13 cellular contexts compared by ENCODE assay signal in the genomic region with DNA sequence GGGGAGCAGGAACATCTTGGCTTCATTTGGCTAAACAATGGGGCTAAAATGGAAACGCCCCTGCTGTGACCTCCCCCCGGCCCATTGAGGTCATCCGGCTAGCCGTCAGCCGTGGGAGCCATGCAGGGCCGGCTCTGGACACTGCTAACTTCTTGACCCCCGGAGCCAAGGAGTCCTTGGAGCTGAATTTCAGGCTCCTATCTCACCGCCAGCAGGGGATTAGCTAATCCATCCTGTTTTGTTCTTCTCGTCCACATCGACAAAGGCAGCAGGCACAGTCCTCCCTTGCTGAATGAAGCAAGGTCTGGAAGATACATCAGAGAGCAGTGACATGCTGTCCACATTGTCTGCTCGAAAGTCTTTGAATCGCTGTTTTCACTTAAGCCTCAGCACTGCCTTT.
A peak's percentile ranks its signal among the peaks of the same experiment; 100 is the strongest.
DNase-seq lines count a peak whose midpoint lies in the region; TF ChIP-seq lines count a peak whose summit lies in the region.
"Had no signal": no experiment of that assay in that cellular context is flagged by ENCODE, and none has a peak within 500 bp of the region (broad histone marks: within the 10 kb centered on the region; RNA-seq: fewer than 3 reads in every experiment).

No MANE protein-coding gene starts in this region.

- H3K4me1 ChIP-seq in hepatocyte (ENCODE audit: insufficient read depth): no peaks in the 10 kb centered on the region

- peaks cover 0 to 4% (median 0%) of the 10 kb centered on the region in 3 donors for H3K36me3 Mint-ChIP-seq in immature natural killer cell
- H3K36me3 Mint-ChIP-seq: CD4-positive, CD25-positive, alpha-beta regulatory T cell had no signal

- H3K27me3 ChIP-seq in WERI-Rb-1 (ENCODE audit: insufficient read depth, low read depth, severe bottlenecking): no peaks in the 10 kb centered on the region
- H3K27me3 ChIP-seq in hepatocyte: peaks cover 4% of the 10 kb centered on the region
- H3K27me3 ChIP-seq: BLaER1 treated with 17β-estradiol and CSF1 and Interleukin-3, amounts not matched to agents 10 nM and 100 nM had no signal

- DNase-seq in ELF-1 (ENCODE audit: low read depth, low spot score) (peak; percentile 32), WERI-Rb-1 (peak; percentile 19), hepatocyte (ENCODE audit: low spot score) (no peak), retina (peak; percentile 35), immature natural killer cell (no peak)
- DNase-seq in stimulated activated CD4-positive, alpha-beta T cell treated with anti-CD3 and anti-CD28 coated beads, Interleukin-4, amount 100 ng/mL, for 24 hours: no peak
- DNase-seq in activated CD4-positive, CD25-positive, alpha-beta regulatory T cell treated with anti-CD3 and anti-CD28 coated beads, Interleukin-2, amount 50 U/mL, for 72 hours: no peak
- DNase-seq: ACHN; CD4-positive, CD25-positive, alpha-beta regulatory T cell; DMS53; HCEC 1CT had no signal

- no peak for TF ChIP-seq CTCF in WERI-Rb-1 (IDR thresholded peaks at IDR 0.05; ENCODE audit: low read depth, low read length)
- no peak for TF ChIP-seq CTCF in hepatocyte (IDR thresholded peaks at IDR 0.05; ENCODE audit: poor library complexity)

- no peak overlapping the region for H3K27ac ChIP-seq in WERI-Rb-1
- no peak overlapping the region for H3K27ac ChIP-seq in hepatocyte
- H3K27ac ChIP-seq: BLaER1 treated with 17β-estradiol and CSF1 and Interleukin-3, amounts not matched to agents 10 nM and 100 nM had no signal

- H3K27ac Mint-ChIP-seq in immature natural killer cell: no peak overlapping the region
- H3K27ac Mint-ChIP-seq: CD4-positive, CD25-positive, alpha-beta regulatory T cell had no signal

- H3K36me3 ChIP-seq in WERI-Rb-1 (no peaks in the 10 kb centered on the region), hepatocyte (replicated peaks; ENCODE audit: insufficient read depth, low read depth) (no peaks in the 10 kb centered on the region)
- H3K36me3 ChIP-seq: BLaER1 treated with 17β-estradiol and CSF1 and Interleukin-3, amounts not matched to agents 10 nM and 100 nM had no signal

- H3K4me2 ChIP-seq in hepatocyte: peak overlapping the region; percentile 2
- H3K4me2 ChIP-seq: BLaER1 treated with 17β-estradiol and CSF1 and Interleukin-3, amounts not matched to agents 10 nM and 100 nM had no signal

- no peaks in the 10 kb centered on the region for H4K20me1 ChIP-seq in hepatocyte (ENCODE audit: insufficient read depth, poor library complexity, severe bottlenecking)
- H4K20me1 ChIP-seq: BLaER1 treated with 17β-estradiol and CSF1 and Interleukin-3, amounts not matched to agents 10 nM and 100 nM had no signal

- H3K79me2 ChIP-seq in hepatocyte: no peaks in the 10 kb centered on the region

- no peaks in the 10 kb centered on the region for H3K4me1 Mint-ChIP-seq in immature natural killer cell
- H3K4me1 Mint-ChIP-seq: CD4-positive, CD25-positive, alpha-beta regulatory T cell had no signal

- H3K9me3 ChIP-seq in WERI-Rb-1 (ENCODE audit: severe bottlenecking) (no peaks in the 10 kb centered on the region), hepatocyte (ENCODE audit: low read depth) (no peaks in the 10 kb centered on the region)
- H3K9me3 ChIP-seq: BLaER1 treated with 17β-estradiol and CSF1 and Interleukin-3, amounts not matched to agents 10 nM and 100 nM had no signal

- 59% methylated on average over 12 of the region's 12 CpGs for WGBS in hepatocyte (ENCODE audit: low lambda C conversion rate, missing lambda C conversion rate)

- no peaks in the 10 kb centered on the region for H3K9me2 ChIP-seq in hepatocyte (replicated peaks; ENCODE audit: insufficient read depth)

- no peak overlapping the region for H3K4me3 Mint-ChIP-seq in immature natural killer cell
- H3K4me3 Mint-ChIP-seq: CD4-positive, CD25-positive, alpha-beta regulatory T cell had no signal

- peaks cover 0 to 2% (median 0%) of the 10 kb centered on the region in 6 donors for H3K9me3 Mint-ChIP-seq in immature natural killer cell

- H3K4me3 ChIP-seq in WERI-Rb-1 (ENCODE audit: low read depth, low read length) (no peak overlapping the region), hepatocyte (no peak overlapping the region)
- H3K4me3 ChIP-seq: BLaER1 treated with 17β-estradiol and CSF1 and Interleukin-3, amounts not matched to agents 10 nM and 100 nM; GM12878 had no signal

- no peak overlapping the region for H2AFZ ChIP-seq in hepatocyte

- peaks cover 0 to 2% (median 0%) of the 10 kb centered on the region in 3 donors for H3K27me3 Mint-ChIP-seq in immature natural killer cell (ENCODE audit: low read depth in 3 of 3)
- H3K27me3 Mint-ChIP-seq: CD4-positive, CD25-positive, alpha-beta regulatory T cell had no signal

Comparison
In these comparisons a context has a peak if more than half of its experiments do, and no peak if none do; other contexts are left out.
1. DNase-seq: peak in ELF-1 (single experiment), WERI-Rb-1 (single experiment) and retina (single experiment); none in hepatocyte (single experiment), stimulated activated CD4-positive, alpha-beta T cell treated with anti-CD3 and anti-CD28 coated beads, Interleukin-4, amount 100 ng/mL, for 24 hours (single experiment), immature natural killer cell (0 of 3) and activated CD4-positive, CD25-positive, alpha-beta regulatory T cell treated with anti-CD3 and anti-CD28 coated beads, Interleukin-2, amount 50 U/mL, for 72 hours (single experiment).